ENCODE assay signal across 15 cellular contexts in genomic region chr10:125399289-125399688, GRCh38.
DNase-seq lines count a peak whose midpoint lies in the region; ATAC-seq and TF ChIP-seq lines count a peak whose summit lies in the region.
"Had no signal": no experiment of that assay in that cellular context is flagged by ENCODE, and none has a peak within 500 bp of the region (broad histone marks: within the 10 kb centered on the region; RNA-seq: fewer than 3 reads in every experiment).

No MANE protein-coding gene starts in this region.

- no peaks in the 10 kb centered on the region for H3K4me1 ChIP-seq in transverse colon
- H3K4me1 ChIP-seq: A549, BE2C, Caco-2 had no signal

- TF ChIP-seq POLR2A in transverse colon (IDR thresholded peaks at IDR 0.05) = no peak

- H3K36me3 ChIP-seq in transverse colon = no peaks in the 10 kb centered on the region
- H3K36me3 ChIP-seq: BE2C had no signal

- intact Hi-C loops in transverse colon (cut with DNase I; ENCODE audit: low total_unique reads) = no loop called here

- H3K9me3 ChIP-seq in transverse colon = peaks cover 0 to 4% of the 10 kb centered on the region in 2 donors
- H3K9me3 ChIP-seq: BE2C had no signal

- no peak for ATAC-seq in HG02678 (IDR thresholded peaks at IDR 0.05; ENCODE audit: unreplicated experiment)
- ATAC-seq: A549; CD8-positive, alpha-beta T cell had no signal

- H3K27ac ChIP-seq in transverse colon = no peak overlapping the region
- H3K27ac ChIP-seq: A549, HL-60 had no signal

- in situ Hi-C loops in transverse colon (cut with MboI; ENCODE audit: low pct_ligation_motif_present in 1 of 4, low pct_unique_long_range_greater_than_20kb in 1 of 4, low sequenced_read_pairs in 3 of 4) = no loop called here

- DNase-seq in DMS53 treated with DMSO at 0.1 percent for 48 hours (lab: John Stamatoyannopoulos, UW; ENCODE audit: unreplicated experiment) (peak; percentile 29), NCI-H510A treated with DMSO at 0.1 percent for 48 hours (lab: John Stamatoyannopoulos, UW) (peak; percentile 34), left kidney (ENCODE audit: low read depth, low spot score) (peak; percentile 10), NCI-H446 treated with DMSO at 0.1 percent for 48 hours (lab: John Stamatoyannopoulos, UW) (no peak), transverse colon (no peak)
- DNase-seq: BE2C; Caco-2; CD8-positive, alpha-beta T cell; DND-41; GDM1; HCEC 1CT; HFFc6 had no signal

- WGBS in transverse colon (ENCODE audit: low coverage in 1 of 2), 2 donors = 62 to 70% methylated on average over 3 of the region's 3 CpGs

- TF ChIP-seq CTCF in transverse colon (IDR thresholded peaks at IDR 0.05) = no peak

- TF ChIP-seq EP300 in transverse colon (IDR thresholded peaks at IDR 0.05; ENCODE audit: low read depth) = no peak

- H3K4me3 ChIP-seq in transverse colon = no peak overlapping the region
- H3K4me3 ChIP-seq: A549 had no signal

- H3K27me3 ChIP-seq in transverse colon = no peaks in the 10 kb centered on the region
- H3K27me3 ChIP-seq: BE2C had no signal

Comparison
In these comparisons a context has a peak if more than half of its experiments do, and no peak if none do; other contexts are left out.
1. DNase-seq: peak in DMS53 treated with DMSO at 0.1 percent for 48 hours (single experiment), NCI-H510A treated with DMSO at 0.1 percent for 48 hours (single experiment) and left kidney (single experiment); none in NCI-H446 treated with DMSO at 0.1 percent for 48 hours (single experiment) and transverse colon (single experiment).